In genomic region chr15:90402806-90403205, GRCh38 we compare ENCODE assay signal across 1 cellular context.
TF ChIP-seq lines count a peak whose summit lies in the region.

No MANE protein-coding gene starts in this region.

TF ChIP-seq in GM23338, 12 proteins besides CTCF, POLR2A, EP300 and RAD21 (continued from another document):
- no peak for TF ChIP-seq REST (IDR thresholded peaks at IDR 0.05; ENCODE audit: unreplicated experiment)
- no peak for TF ChIP-seq ZNF331 (CRISPR knock-in tag; IDR thresholded peaks at IDR 0.05; ENCODE audit: low read depth)
- no peak for TF ChIP-seq CREB1 (CRISPR knock-in tag; IDR thresholded peaks at IDR 0.05; ENCODE audit: low read depth)
- TF ChIP-seq ETS1 (IDR thresholded peaks at IDR 0.05), result no peak
- no peak for TF ChIP-seq EZH2 (IDR thresholded peaks at IDR 0.05; ENCODE audit: low read depth, unreplicated experiment)
- TF ChIP-seq POLR2AphosphoS5 (IDR thresholded peaks at IDR 0.05; ENCODE audit: low read depth), result no peak
- TF ChIP-seq ZNF462 (CRISPR knock-in tag; IDR thresholded peaks at IDR 0.05), result no peak
- TF ChIP-seq JUNB (IDR thresholded peaks at IDR 0.05; ENCODE audit: unreplicated experiment), result no peak
- no peak for TF ChIP-seq ZNF114 (CRISPR knock-in tag; IDR thresholded peaks at IDR 0.05)
- TF ChIP-seq EZH2phosphoT487 (IDR thresholded peaks at IDR 0.05; ENCODE audit: unreplicated experiment), result no peak
